Comparison of ENCODE assay signal across 25 cellular contexts in the genomic region with DNA sequence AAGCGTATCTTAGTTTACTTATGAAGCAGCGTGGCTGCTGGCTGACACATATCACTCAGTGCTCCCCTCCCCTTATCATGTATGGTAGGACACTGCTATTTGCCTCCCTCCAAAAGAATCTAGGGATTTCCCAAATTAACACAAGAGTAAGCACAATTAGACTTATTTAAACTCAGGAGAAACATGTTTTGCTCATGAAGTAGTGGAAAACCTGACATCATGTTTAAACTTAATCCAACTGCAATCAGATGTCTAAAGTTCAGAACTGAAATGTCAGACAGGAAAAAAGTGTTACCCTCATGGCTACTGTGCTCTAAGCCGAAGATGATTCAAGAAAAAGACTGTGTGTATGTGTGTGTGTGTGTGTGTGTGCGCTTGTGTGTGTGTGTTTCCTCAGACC.
DNase-seq lines count a peak whose midpoint lies in the region; FAIRE-seq and TF ChIP-seq lines count a peak whose summit lies in the region.
"Had no signal": no experiment of that assay in that cellular context is flagged by ENCODE, and none has a peak within 500 bp of the region (broad histone marks: within the 10 kb centered on the region; RNA-seq: fewer than 3 reads in every experiment).

No MANE protein-coding gene starts in this region.

- no peaks in the 10 kb centered on the region for H3K79me2 ChIP-seq in astrocyte (ENCODE audit: insufficient read depth, low read length)

- no peak overlapping the region for H3K4me3 Mint-ChIP-seq in astrocyte (ENCODE audit: unreplicated experiment)
- H3K4me3 Mint-ChIP-seq: CD4-positive, alpha-beta T cell; H9 had no signal

- CTCF ChIA-PET in AG04450 (lab: Charles Lee): no interaction called here

- POLR2A ChIA-PET in AG04450 (lab: Yijun Ruan, JAX): no interaction called here

- H3K9me3 Mint-ChIP-seq in astrocyte (ENCODE audit: unreplicated experiment): no peaks in the 10 kb centered on the region
- H3K9me3 Mint-ChIP-seq: CD4-positive, alpha-beta T cell; H9 had no signal

- TF ChIP-seq CTCF in AG04450 (IDR thresholded peaks at IDR 0.05; ENCODE audit: low read depth, low read length) (no peak), astrocyte (IDR thresholded peaks at IDR 0.05; ENCODE audit: insufficient read depth, low read depth, low read length) (no peak), fibroblast of the aortic adventitia (IDR thresholded peaks at IDR 0.05; ENCODE audit: insufficient read depth, low read length) (no peak)

- no peaks in the 10 kb centered on the region for H3K4me1 ChIP-seq in astrocyte (ENCODE audit: insufficient read depth, low read length)
- H3K4me1 ChIP-seq: upper lobe of left lung had no signal

- no peak overlapping the region for H3K4me2 ChIP-seq in astrocyte (ENCODE audit: low read length)

- H3K4me3 ChIP-seq in AG04450 (ENCODE audit: low read depth, low read length) (no peak overlapping the region), astrocyte (ENCODE audit: insufficient read depth, low read depth, low read length) (no peak overlapping the region), fibroblast of the aortic adventitia (ENCODE audit: low read depth, low read length) (no peak overlapping the region)
- H3K4me3 ChIP-seq: upper lobe of left lung had no signal

- H3K36me3 ChIP-seq in astrocyte (ENCODE audit: insufficient read depth, low read length): no peaks in the 10 kb centered on the region
- H3K36me3 ChIP-seq: upper lobe of left lung had no signal

- H3K4me1 Mint-ChIP-seq in astrocyte (ENCODE audit: low read depth, unreplicated experiment): peaks cover 4% of the 10 kb centered on the region

- FAIRE-seq in astrocyte (lab: Jason Lieb, UNC): no peak
- no peak for FAIRE-seq in GM19239 (lab: Jason Lieb, UNC)

- peak; percentile 55 for DNase-seq in AG04450 (ENCODE audit: low read depth, low spot score)
- DNase-seq in astrocyte (ENCODE audit: low read depth): peak; percentile 74
- DNase-seq in fibroblast of the aortic adventitia (ENCODE audit: low read depth): peak; percentile 8
- DNase-seq in myocyte (ENCODE audit: low read depth): peak; percentile 7
- no peak for DNase-seq in DMS114 treated with DMSO at 0.1 percent for 48 hours (lab: John Stamatoyannopoulos, UW; ENCODE audit: unreplicated experiment)
- no peak for DNase-seq in DMS153 (lab: John Stamatoyannopoulos, UW)
- DNase-seq in GM19239 (ENCODE audit: insufficient read length, low spot score): no peak
- DNase-seq in DMS 273 (lab: John Stamatoyannopoulos, UW; ENCODE audit: unreplicated experiment): no peak
- DNase-seq: ACHN; activated CD4-positive, alpha-beta T cell treated with anti-CD3 and anti-CD28 coated beads, Interleukin-2, amount 50 U/mL, for 1 hour; activated CD8-positive, alpha-beta memory T cell treated with anti-CD3 and anti-CD28 coated beads, Interleukin-2, amount 50 U/mL, for 48 hours; activated gamma-delta T cell treated with Interleukin-2 at 50 U/mL for 16 hours; anterior cingulate cortex; CD4-positive, alpha-beta T cell; cortex of kidney; DMS79 treated with DMSO at 0.1 percent for 48 hours; H9; islet precursor cell; midbrain; NCI-H1694; NCI-H446 treated with DMSO at 0.1 percent for 48 hours; retina; RPMI8226; stimulated activated naive CD4-positive, alpha-beta T cell treated with Interleukin-2 at 50 U/mL for 16 hours; upper lobe of left lung had no signal

- no peaks in the 10 kb centered on the region for H3K27me3 Mint-ChIP-seq in astrocyte (ENCODE audit: low read depth, unreplicated experiment)

- no peak overlapping the region for H3K27ac Mint-ChIP-seq in astrocyte (ENCODE audit: unreplicated experiment)
- H3K27ac Mint-ChIP-seq: CD4-positive, alpha-beta T cell; H9 had no signal

- H3K9ac ChIP-seq in astrocyte (ENCODE audit: low read length): no peak overlapping the region

- no peak overlapping the region for H2AFZ ChIP-seq in astrocyte (ENCODE audit: low read depth, low read length)

- H4K20me1 ChIP-seq in astrocyte (ENCODE audit: insufficient read depth, low read length): no peaks in the 10 kb centered on the region

- H3K9me3 ChIP-seq in AG04450 (ENCODE audit: control insufficient read depth, insufficient read depth, low read length) (no peaks in the 10 kb centered on the region), astrocyte (ENCODE audit: insufficient read depth, low read depth, low read length) (no peaks in the 10 kb centered on the region)
- H3K9me3 ChIP-seq: upper lobe of left lung had no signal

- H3K27me3 ChIP-seq in AG04450 (ENCODE audit: control insufficient read depth, insufficient read depth, low read length): no peaks in the 10 kb centered on the region
- no peaks in the 10 kb centered on the region for H3K27me3 ChIP-seq in astrocyte (ENCODE audit: insufficient read depth, low read length)
- H3K27me3 ChIP-seq: upper lobe of left lung had no signal

- H3K36me3 Mint-ChIP-seq in astrocyte (ENCODE audit: low read depth, unreplicated experiment): no peaks in the 10 kb centered on the region

- H3K27ac ChIP-seq in AG04450 (ENCODE audit: low read depth, low read length) (peak overlapping the region; percentile 43), astrocyte (ENCODE audit: low read depth, low read length) (no peak overlapping the region)
- H3K27ac ChIP-seq: upper lobe of left lung had no signal

Comparison
In these comparisons a context has a peak if more than half of its experiments do, and no peak if none do; other contexts are left out.
1. DNase-seq: peak in AG04450 (single experiment), astrocyte (single experiment), fibroblast of the aortic adventitia (single experiment) and myocyte (single experiment); none in DMS114 treated with DMSO at 0.1 percent for 48 hours (single experiment), DMS153 (single experiment), GM19239 (single experiment) and DMS 273 (single experiment).